Comparison of ENCODE assay signal across 29 cellular contexts in genomic region chr15:78974272-78974918, GRCh38.
"Had no signal": no experiment of that assay in that cellular context is flagged by ENCODE, and none has a peak within 500 bp of the region (broad histone marks: within the 10 kb centered on the region; RNA-seq: fewer than 3 reads in every experiment).

No MANE protein-coding gene starts in this region.

- H3K27me3 ChIP-seq: ascending aorta, breast epithelium, cardiac muscle cell, colonic mucosa, esophagus squamous epithelium, gastroesophageal sphincter had no signal

- FAIRE-seq: endometrium, endothelial cell of umbilical vein had no signal

- H3K36me3 ChIP-seq: ascending aorta, breast epithelium, cardiac muscle cell, colonic mucosa, esophagus squamous epithelium, gastroesophageal sphincter had no signal

- H3K4me1 ChIP-seq: breast epithelium, colonic mucosa had no signal

- H3K9me3 ChIP-seq: ascending aorta, breast epithelium, colonic mucosa, esophagus squamous epithelium, gastroesophageal sphincter had no signal

- DNase-seq: activated CD4-positive, alpha-beta T cell treated with anti-CD3 and anti-CD28 coated beads for 36 hours; activated CD4-positive, alpha-beta T cell treated with anti-CD3 and anti-CD28 coated beads, Interleukin-2, amount 10 ng/mL, durations not matched to agents 24 days and 14 days; activated CD4-positive, CD25-positive, alpha-beta regulatory T cell; activated CD4-positive, CD25-positive, alpha-beta regulatory T cell treated with anti-CD3 and anti-CD28 coated beads, Interleukin-2, amount 50 U/mL, for 72 hours; activated CD8-positive, alpha-beta memory T cell treated with anti-CD3 and anti-CD28 coated beads, Interleukin-2, amount 10 ng/mL, durations not matched to agents 7 days and 5 days; activated CD8-positive, alpha-beta memory T cell treated with anti-CD3 and anti-CD28 coated beads, Interleukin-2, amount 50 U/mL, for 4 hours; activated CD8-positive, alpha-beta T cell treated with anti-CD3 and anti-CD28 coated beads, Interleukin-2, amount 10 ng/mL, durations not matched to agents 7 days and 5 days; activated gamma-delta T cell; activated naive CD4-positive, alpha-beta T cell; activated naive CD4-positive, alpha-beta T cell treated with anti-CD3 and anti-CD28 coated beads, Interleukin-2, amount 10 ng/mL, durations not matched to agents 7 days and 5 days; activated naive CD8-positive, alpha-beta T cell treated with anti-CD3 and anti-CD28 coated beads, Interleukin-2, amount 10 ng/mL, durations not matched to agents 7 days and 5 days; activated T-cell treated with anti-CD3 and anti-CD28 coated beads, Interleukin-2, amount 50 U/mL, for 1 hour; activated T-cell treated with anti-CD3 and anti-CD28 coated beads, Interleukin-2, amount 50 U/mL, for 48 hours; central memory CD4-positive, alpha-beta T cell; cerebellar nuclear complex; colonic mucosa; effector CD8-positive, alpha-beta T cell; esophagus squamous epithelium; foreskin melanocyte; T-helper 1 cell; T-helper 2 cell had no signal

- H3K4me3 ChIP-seq: ascending aorta, breast epithelium, cardiac muscle cell, colonic mucosa, esophagus squamous epithelium, gastroesophageal sphincter had no signal

- ATAC-seq: activated CD4-positive, alpha-beta T cell treated with anti-CD3 and anti-CD28 coated beads for 36 hours; activated CD8-positive, alpha-beta memory T cell treated with anti-CD3 and anti-CD28 coated beads, Interleukin-2, amount 10 ng/mL, durations not matched to agents 7 days and 5 days; activated CD8-positive, alpha-beta T cell treated with anti-CD3 and anti-CD28 coated beads, Interleukin-2, amount 10 ng/mL, durations not matched to agents 7 days and 5 days; activated naive CD4-positive, alpha-beta T cell treated with anti-CD3 and anti-CD28 coated beads, Interleukin-2, amount 50 U/mL, for 72 hours; gastroesophageal sphincter had no signal

- H3K27ac ChIP-seq: ascending aorta, breast epithelium, cardiac muscle cell, colonic mucosa, epithelial cell of prostate, esophagus squamous epithelium, gastroesophageal sphincter had no signal
